ENCODE assay signal across 8 cellular contexts in the genomic region with DNA sequence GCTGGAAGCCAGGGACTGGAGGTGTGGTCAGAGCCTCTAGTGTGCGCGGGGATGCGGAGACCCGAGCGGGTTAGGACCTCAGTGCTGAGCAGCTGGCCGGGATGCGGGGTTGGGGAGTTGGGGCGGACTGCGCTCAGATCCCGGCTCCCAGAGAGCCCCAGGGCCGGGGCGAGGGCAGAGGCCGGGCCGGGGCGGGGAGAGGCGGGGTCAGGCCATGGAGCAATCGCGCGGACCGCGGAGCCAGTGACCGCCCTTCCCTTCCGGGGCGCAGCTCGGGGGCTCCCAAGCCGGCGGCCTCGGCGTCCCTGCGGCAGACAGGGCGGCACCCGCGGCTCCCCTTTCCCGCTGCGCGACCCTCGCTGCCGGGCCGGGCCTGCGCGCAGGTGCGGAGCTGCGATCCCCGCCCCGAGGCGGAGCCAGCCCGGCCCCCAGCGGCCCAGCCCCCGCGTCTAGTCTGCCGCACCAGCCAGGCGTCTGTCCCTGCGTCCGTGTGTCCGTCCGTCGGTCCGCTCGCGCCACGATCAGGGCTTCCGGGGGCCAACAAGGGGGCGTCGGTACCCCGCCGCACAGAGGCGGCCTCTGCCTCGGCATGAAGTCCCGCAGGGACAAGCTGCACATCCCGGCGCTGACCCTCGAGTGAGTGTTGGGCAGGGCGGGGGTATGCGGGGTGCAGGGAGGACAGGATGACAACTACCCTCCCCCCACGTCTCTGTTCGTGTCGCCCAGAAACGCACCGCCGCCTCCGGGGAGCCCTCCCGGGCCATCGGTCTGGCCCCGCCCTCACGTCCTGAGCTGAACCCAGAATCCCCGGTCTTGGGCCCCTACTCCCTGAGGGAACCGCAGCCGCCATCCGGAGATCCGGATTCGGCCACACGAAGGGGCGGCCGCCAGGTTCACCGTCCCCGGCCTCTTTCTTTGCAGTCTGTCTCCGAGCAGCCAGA. TPM values are rescaled to one million over a fixed set of nuclear protein-coding genes. Genes with fewer than 3 reads are reported as not detected.
DNase-seq lines count a peak whose midpoint lies in the region; ATAC-seq, FAIRE-seq and TF ChIP-seq lines count a peak whose summit lies in the region.

No MANE protein-coding gene starts in this region.

- peaks cover 0 to 11% (median 0%) of the 10 kb centered on the region in 7 donors for H3K27me3 ChIP-seq in heart right ventricle

- peak; percentile 74 for FAIRE-seq in GM12891 (lab: Jason Lieb, UNC)

- DNase-seq in GM12891 (ENCODE audit: insufficient read length, low spot score) (peak; percentile 68), NB4 (ENCODE audit: low read depth) (peak; percentile 58), heart right ventricle (peak in 1 of 2 donors; percentile 69), posterior vena cava (ENCODE audit: low spot score) (peak; percentile 91), kidney glomerular epithelial cell (lab: John Stamatoyannopoulos, UW) (no peak), NCI-H524 (lab: John Stamatoyannopoulos, UW) (no peak), UCSD-AML1 (lab: John Stamatoyannopoulos, UW; ENCODE audit: unreplicated experiment) (no peak)
- peak; percentile 69 for DNase-seq in activated naive CD4-positive, alpha-beta T cell treated with anti-CD3 and anti-CD28 coated beads, Interleukin-2, amount 10 ng/mL, durations not matched to agents 7 days and 5 days

- peak overlapping the region; percentile 70 for H3K4me3 Mint-ChIP-seq in activated naive CD4-positive, alpha-beta T cell treated with anti-CD3 and anti-CD28 coated beads, Interleukin-2, amount 10 ng/mL, durations not matched to agents 7 days and 5 days

- no peaks in the 10 kb centered on the region for H3K9me3 Mint-ChIP-seq in activated naive CD4-positive, alpha-beta T cell treated with anti-CD3 and anti-CD28 coated beads, Interleukin-2, amount 10 ng/mL, durations not matched to agents 7 days and 5 days

- H3K36me3 ChIP-seq in heart right ventricle = peaks cover 0 to 6% (median 0%) of the 10 kb centered on the region in 9 donors

- CTCF ChIA-PET in activated naive CD4-positive, alpha-beta T cell treated with anti-CD3 and anti-CD28 coated beads, Interleukin-2, amount 10 ng/mL, durations not matched to agents 7 days and 5 days (lab: Charles Lee) = interaction anchor here (0.6 to 5.2 kb wide), 10 partner anchors 11 to 142 kb away, joined by 3 to 57 read pairs (median 3); partner anchors contain the start of genes IL12RB1 and PIK3R2

- peak overlapping the region in 9 of 10 donors; percentile 22 to 94 (median 60) for H3K27ac ChIP-seq in heart right ventricle

- H3K4me1 ChIP-seq in heart right ventricle = peaks cover 5 to 44% (median 13%) of the 10 kb centered on the region in 9 donors

- TF ChIP-seq POLR2A in GM12891 (IDR thresholded peaks at IDR 0.05; ENCODE audit: low read depth, low read length) (no peak), NB4 (IDR thresholded peaks at IDR 0.05; ENCODE audit: extremely low read depth, insufficient read length) (peak; percentile 30)

- no peaks in the 10 kb centered on the region for H3K9me3 ChIP-seq in heart right ventricle

- no peak overlapping the region for H3K27ac Mint-ChIP-seq in activated naive CD4-positive, alpha-beta T cell treated with anti-CD3 and anti-CD28 coated beads, Interleukin-2, amount 10 ng/mL, durations not matched to agents 7 days and 5 days

- no peak for TF ChIP-seq CTCF in NB4 (IDR thresholded peaks at IDR 0.05; ENCODE audit: low read depth, low read length)
- TF ChIP-seq CTCF in heart right ventricle (IDR thresholded peaks at IDR 0.05) = no peak

- 1 to 2% methylated on average over 88 to 95 of the region's 97 CpGs for WGBS in heart right ventricle, 2 donors

- ATAC-seq in heart right ventricle = peak; percentile 64 to 85 (median 68)

- H3K27me3 Mint-ChIP-seq in activated naive CD4-positive, alpha-beta T cell treated with anti-CD3 and anti-CD28 coated beads, Interleukin-2, amount 10 ng/mL, durations not matched to agents 7 days and 5 days = peaks cover 17% of the 10 kb centered on the region

- no peaks in the 10 kb centered on the region for H3K36me3 Mint-ChIP-seq in activated naive CD4-positive, alpha-beta T cell treated with anti-CD3 and anti-CD28 coated beads, Interleukin-2, amount 10 ng/mL, durations not matched to agents 7 days and 5 days

- peaks cover 25% of the 10 kb centered on the region for H3K4me1 Mint-ChIP-seq in activated naive CD4-positive, alpha-beta T cell treated with anti-CD3 and anti-CD28 coated beads, Interleukin-2, amount 10 ng/mL, durations not matched to agents 7 days and 5 days

- peak overlapping the region; percentile 56 for H3K4me3 ChIP-seq in NB4 (ENCODE audit: low read depth, low read length)
- peak overlapping the region; percentile 44 to 73 (median 67) for H3K4me3 ChIP-seq in heart right ventricle

- intact Hi-C loops in heart right ventricle (cut with DNase I) (loop anchor here in 7 of 10 donors (5.0 to 10.0 kb wide), 6 partner anchors 52 to 215 kb away; partner anchors contain the start of gene LSM4 (in 1 of the 7)), posterior vena cava (cut with DNase I) (loop anchor here in 1 of 2 donors (5.0 kb wide), 1 partner anchor 142 kb away; no protein-coding TSS in a partner anchor)

TF ChIP-seq in GM12891, 5 proteins besides CTCF, POLR2A, EP300 and RAD21:
- no peak for TF ChIP-seq POLR2AphosphoS5 (IDR thresholded peaks at IDR 0.05; ENCODE audit: low read depth, low read length)
- no peak for TF ChIP-seq PAX5 (IDR thresholded peaks at IDR 0.05; ENCODE audit: insufficient read depth, low read length, severe bottlenecking)
- TF ChIP-seq TAF1 (IDR thresholded peaks at IDR 0.05; ENCODE audit: low read depth, low read length) = no peak
- no peak for TF ChIP-seq POU2F2 (IDR thresholded peaks at IDR 0.05; ENCODE audit: low read depth, low read length)
- TF ChIP-seq SPI1 (IDR thresholded peaks at IDR 0.05; ENCODE audit: low read depth, low read length) = no peak

RNA-seq across cellular contexts. Expression of gene MAST3, which starts 12.4 kb away (rescaled TPM):
- polyA plus RNA-seq in GM12891 (2012; ENCODE audit: low read depth, missing spikeins) = 7.2 TPM
- total RNA-seq in heart right ventricle = 1 to 10 TPM; 2.8 to 6.4 (median 4.6) TPM
- polyA plus RNA-seq in heart right ventricle = 1 to 10 TPM; 1.5 to 2.6 TPM
- 1 to 10 TPM; 5.6 to 7.1 TPM for total RNA-seq in posterior vena cava

RNA-seq across cellular contexts. Expression of gene IL12RB1, which starts 23.3 kb away (rescaled TPM):
- polyA plus RNA-seq in GM12891 (2012; ENCODE audit: low read depth, missing spikeins) = 13.5 TPM
- total RNA-seq in heart right ventricle = 1 to 10 TPM in 2 of 10 donors, under 1 TPM in 8; 0.24 to 5.4 (median 0.45) TPM
- under 1 TPM; 0.36 to 0.51 TPM for polyA plus RNA-seq in heart right ventricle
- 1 to 10 TPM; 1.7 to 2.3 TPM for total RNA-seq in posterior vena cava

RNA-seq across cellular contexts. Expression of gene PIK3R2, which starts 43.0 kb away (rescaled TPM):
- polyA plus RNA-seq in GM12891 (2012; ENCODE audit: low read depth, missing spikeins) = 6.7 TPM
- total RNA-seq in heart right ventricle (10 to 100 TPM; 15.7 to 29.1 (median 22.3) TPM), posterior vena cava (10 to 100 TPM; 11.5 to 13.0 TPM)
- 1 to 10 TPM; 2.3 to 6.7 TPM for polyA plus RNA-seq in heart right ventricle

Comparison
In these comparisons a context has a peak if more than half of its experiments do, and no peak if none do; other contexts are left out.
1. DNase-seq: peak in GM12891 (single experiment), NB4 (single experiment), activated naive CD4-positive, alpha-beta T cell treated with anti-CD3 and anti-CD28 coated beads, Interleukin-2, amount 10 ng/mL, durations not matched to agents 7 days and 5 days (single experiment) and posterior vena cava (single experiment); none in kidney glomerular epithelial cell (single experiment), NCI-H524 (0 of 2) and UCSD-AML1 (single experiment).